In genomic region chr20:51526754-51527153, GRCh38 we compare ENCODE assay signal across 1 cellular context.
TF ChIP-seq lines count a peak whose summit lies in the region.

No MANE protein-coding gene starts in this region.

TF ChIP-seq in K562, 482 proteins besides CTCF, POLR2A, EP300 and RAD21 (continued from another document):
- TF ChIP-seq RERE (CRISPR knock-in tag; IDR thresholded peaks at IDR 0.05; ENCODE audit: borderline replicate concordance) (no peak), SNRNP70 (optimal IDR thresholded peaks at IDR 0.05; ENCODE audit: low read depth, low read length) (no peak), HDAC6 (IDR thresholded peaks at IDR 0.05; ENCODE audit: low read depth, low read length) (no peak), TRIM24 (IDR thresholded peaks at IDR 0.05) (0 out of 4 replicates have a peak, but pooled peaks of 1 of the 2 experiments have one; percentile 10), BCOR (IDR thresholded peaks at IDR 0.05) (peak; percentile 32; the same call in 1 of the 2 replicates), CEBPG (CRISPR knock-in tag; IDR thresholded peaks at IDR 0.05) (peak; percentile 49; the same call in 1 of the 2 replicates), CEBPG (tag; conservative IDR thresholded peaks at IDR 0.05 in 1 of 2, IDR thresholded peaks at IDR 0.05 in 1 of 2) (0 out of 4 replicates have a peak, but pooled peaks of 1 of the 2 experiments have one; percentile 26), ZNF695 (CRISPR knock-in tag; IDR thresholded peaks at IDR 0.05) (no peak), SRF (CRISPR knock-in tag; IDR thresholded peaks at IDR 0.05) (no peak), ZNF121 (CRISPR knock-in tag; conservative IDR thresholded peaks at IDR 0.05) (peak; percentile 48), SMARCA5 (IDR thresholded peaks at IDR 0.05) (0 out of 2 replicates have a peak, but pooled peaks have one; percentile 21), EHMT2 (IDR thresholded peaks at IDR 0.05) (no peak)
- TF ChIP-seq, protein P1, sequence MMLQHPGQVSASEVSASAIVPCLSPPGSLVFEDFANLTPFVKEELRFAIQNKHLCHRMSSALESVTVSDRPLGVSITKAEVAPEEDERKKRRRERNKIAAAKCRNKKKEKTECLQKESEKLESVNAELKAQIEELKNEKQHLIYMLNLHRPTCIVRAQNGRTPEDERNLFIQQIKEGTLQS (IDR thresholded peaks at IDR 0.05): no peak
- TF ChIP-seq, protein P1 (CRISPR knock-in tag; conservative IDR thresholded peaks at IDR 0.05): no peak
- TF ChIP-seq, protein P2, sequence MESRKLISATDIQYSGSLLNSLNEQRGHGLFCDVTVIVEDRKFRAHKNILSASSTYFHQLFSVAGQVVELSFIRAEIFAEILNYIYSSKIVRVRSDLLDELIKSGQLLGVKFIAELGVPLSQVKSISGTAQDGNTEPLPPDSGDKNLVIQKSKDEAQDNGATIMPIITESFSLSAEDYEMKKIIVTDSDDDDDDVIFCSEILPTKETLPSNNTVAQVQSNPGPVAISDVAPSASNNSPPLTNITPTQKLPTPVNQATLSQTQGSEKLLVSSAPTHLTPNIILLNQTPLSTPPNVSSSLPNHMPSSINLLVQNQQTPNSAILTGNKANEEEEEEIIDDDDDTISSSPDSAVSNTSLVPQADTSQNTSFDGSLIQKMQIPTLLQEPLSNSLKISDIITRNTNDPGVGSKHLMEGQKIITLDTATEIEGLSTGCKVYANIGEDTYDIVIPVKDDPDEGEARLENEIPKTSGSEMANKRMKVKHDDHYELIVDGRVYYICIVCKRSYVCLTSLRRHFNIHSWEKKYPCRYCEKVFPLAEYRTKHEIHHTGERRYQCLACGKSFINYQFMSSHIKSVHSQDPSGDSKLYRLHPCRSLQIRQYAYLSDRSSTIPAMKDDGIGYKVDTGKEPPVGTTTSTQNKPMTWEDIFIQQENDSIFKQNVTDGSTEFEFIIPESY (CRISPR knock-in tag; IDR thresholded peaks at IDR 0.05): no peak
- TF ChIP-seq, protein P3, sequence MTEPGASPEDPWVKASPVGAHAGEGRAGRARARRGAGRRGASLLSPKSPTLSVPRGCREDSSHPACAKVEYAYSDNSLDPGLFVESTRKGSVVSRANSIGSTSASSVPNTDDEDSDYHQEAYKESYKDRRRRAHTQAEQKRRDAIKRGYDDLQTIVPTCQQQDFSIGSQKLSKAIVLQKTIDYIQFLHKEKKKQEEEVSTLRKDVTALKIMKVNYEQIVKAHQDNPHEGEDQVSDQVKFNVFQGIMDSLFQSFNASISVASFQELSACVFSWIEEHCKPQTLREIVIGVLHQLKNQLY (CRISPR knock-in tag; conservative IDR thresholded peaks at IDR 0.05): no peak
- TF ChIP-seq, protein P4, sequence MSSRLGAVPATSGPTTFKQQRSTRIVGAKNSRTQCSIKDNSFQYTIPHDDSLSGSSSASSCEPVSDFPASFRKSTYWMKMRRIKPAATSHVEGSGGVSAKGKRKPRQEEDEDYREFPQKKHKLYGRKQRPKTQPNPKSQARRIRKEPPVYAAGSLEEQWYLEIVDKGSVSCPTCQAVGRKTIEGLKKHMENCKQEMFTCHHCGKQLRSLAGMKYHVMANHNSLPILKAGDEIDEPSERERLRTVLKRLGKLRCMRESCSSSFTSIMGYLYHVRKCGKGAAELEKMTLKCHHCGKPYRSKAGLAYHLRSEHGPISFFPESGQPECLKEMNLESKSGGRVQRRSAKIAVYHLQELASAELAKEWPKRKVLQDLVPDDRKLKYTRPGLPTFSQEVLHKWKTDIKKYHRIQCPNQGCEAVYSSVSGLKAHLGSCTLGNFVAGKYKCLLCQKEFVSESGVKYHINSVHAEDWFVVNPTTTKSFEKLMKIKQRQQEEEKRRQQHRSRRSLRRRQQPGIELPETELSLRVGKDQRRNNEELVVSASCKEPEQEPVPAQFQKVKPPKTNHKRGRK (tag; IDR thresholded peaks at IDR 0.05): no peak
